Comparison of ENCODE assay signal across 8 cellular contexts in genomic region chr22:35467788-35468187, GRCh38.
DNase-seq lines count a peak whose midpoint lies in the region; ATAC-seq, FAIRE-seq and TF ChIP-seq lines count a peak whose summit lies in the region.

No MANE protein-coding gene starts in this region.

- no peak for TF ChIP-seq RAD21 in H1 (IDR thresholded peaks at IDR 0.05 in 1 of 2, conservative IDR thresholded peaks at IDR 0.05 in 1 of 2; ENCODE audit: low read depth in 2 of 2, low read length in 2 of 2)

- H3K27me3 Mint-ChIP-seq in activated CD4-positive, alpha-beta memory T cell treated with anti-CD3 and anti-CD28 coated beads for 36 hours, result no peaks in the 10 kb centered on the region
- H3K27me3 Mint-ChIP-seq in activated naive CD4-positive, alpha-beta T cell treated with anti-CD3 and anti-CD28 coated beads, Interleukin-2, amount 10 ng/mL, durations not matched to agents 7 days and 5 days, result no peaks in the 10 kb centered on the region

- H3K27me3 ChIP-seq in H1 (replicated peaks in 1 of 4; ENCODE audit: control insufficient read depth in 3 of 4, extremely low read depth in 1 of 4, insufficient read depth in 3 of 4, low read length in 3 of 4) (no peaks in the 10 kb centered on the region), lower lobe of right lung (ENCODE audit: low read depth) (no peaks in the 10 kb centered on the region), testis (no peaks in the 10 kb centered on the region)

- H2BK5ac ChIP-seq in H1 (ENCODE audit: low read depth, low read length), result no peak overlapping the region; the same call in 1 of the 2 replicates

- no peak for TF ChIP-seq EP300 in H1 (IDR thresholded peaks at IDR 0.05; ENCODE audit: borderline replicate concordance in 1 of 2, low read depth in 2 of 2, low read length in 2 of 2)

- POLR2A ChIA-PET in H1 (lab: Charles Lee; ENCODE audit: partially characterized antibody), result interaction anchor here (0.6 kb wide), 1 partner anchor 18 kb away, joined by 3 read pairs; no protein-coding TSS in a partner anchor
- POLR2A ChIA-PET in activated CD4-positive, alpha-beta memory T cell treated with anti-CD3 and anti-CD28 coated beads for 36 hours (lab: Charles Lee), result no interaction called here

- 0 out of 2 replicates have a peak overlapping the region, but pooled peaks have one; percentile 33 for H2BK12ac ChIP-seq in H1 (ENCODE audit: low read depth, low read length)

- H4K91ac ChIP-seq in H1 (replicated peaks; ENCODE audit: insufficient read length, low read length), result peak overlapping the region; percentile 68

- peaks cover 4% of the 10 kb centered on the region for H3K9me3 Mint-ChIP-seq in activated CD4-positive, alpha-beta memory T cell treated with anti-CD3 and anti-CD28 coated beads for 36 hours
- peaks cover 10% of the 10 kb centered on the region for H3K9me3 Mint-ChIP-seq in activated naive CD4-positive, alpha-beta T cell treated with anti-CD3 and anti-CD28 coated beads, Interleukin-2, amount 10 ng/mL, durations not matched to agents 7 days and 5 days

- H4K8ac ChIP-seq in H1 (ENCODE audit: extremely low read depth, insufficient read depth, low read length), result peak overlapping the region; percentile 90; the same call in 1 of the 2 replicates

- H2BK120ac ChIP-seq in H1 (replicated peaks; ENCODE audit: low read depth, low read length), result no peak overlapping the region

- no peaks in the 10 kb centered on the region for H3K79me1 ChIP-seq in H1 (ENCODE audit: low read depth, low read length)

- no peaks in the 10 kb centered on the region for H3K79me2 ChIP-seq in H1 (ENCODE audit: control insufficient read depth in 1 of 2, insufficient read depth in 2 of 2, low read length in 2 of 2)

- TF ChIP-seq CTCF in H1 (IDR thresholded peaks at IDR 0.05; ENCODE audit: control extremely low read depth in 1 of 3, insufficient read depth in 1 of 3, low read depth in 1 of 3, low read length in 3 of 3), result no peak
- TF ChIP-seq CTCF in lower lobe of right lung (IDR thresholded peaks at IDR 0.05), result no peak
- TF ChIP-seq CTCF in testis (IDR thresholded peaks at IDR 0.05), result no peak

- H3K4me1 Mint-ChIP-seq in activated CD4-positive, alpha-beta memory T cell treated with anti-CD3 and anti-CD28 coated beads for 36 hours (ENCODE audit: low read depth), result no peaks in the 10 kb centered on the region
- H3K4me1 Mint-ChIP-seq in activated naive CD4-positive, alpha-beta T cell treated with anti-CD3 and anti-CD28 coated beads, Interleukin-2, amount 10 ng/mL, durations not matched to agents 7 days and 5 days, result no peaks in the 10 kb centered on the region

- H3K4me3 Mint-ChIP-seq in activated CD4-positive, alpha-beta memory T cell treated with anti-CD3 and anti-CD28 coated beads for 36 hours, result no peak overlapping the region
- no peak overlapping the region for H3K4me3 Mint-ChIP-seq in activated naive CD4-positive, alpha-beta T cell treated with anti-CD3 and anti-CD28 coated beads, Interleukin-2, amount 10 ng/mL, durations not matched to agents 7 days and 5 days

- H3K36me3 Mint-ChIP-seq in activated CD4-positive, alpha-beta memory T cell treated with anti-CD3 and anti-CD28 coated beads for 36 hours, result peaks cover 14% of the 10 kb centered on the region
- H3K36me3 Mint-ChIP-seq in activated naive CD4-positive, alpha-beta T cell treated with anti-CD3 and anti-CD28 coated beads, Interleukin-2, amount 10 ng/mL, durations not matched to agents 7 days and 5 days, result peaks cover 10% of the 10 kb centered on the region

- H3K9me3 ChIP-seq in H1 (ENCODE audit: insufficient read depth in 2 of 2, low read depth in 1 of 2, low read length in 1 of 2) (peaks cover 0 to 4% of the 10 kb centered on the region in 2 experiments; a peak in 3 of 4 replicates), lower lobe of right lung (no peaks in the 10 kb centered on the region), testis (no peaks in the 10 kb centered on the region)

- peak; percentile 22 for DNase-seq in NCI-H2029 treated with DMSO at 0.1 percent for 48 hours (lab: John Stamatoyannopoulos, UW)
- no peak for DNase-seq in H1 (ENCODE audit: low read depth in 1 of 2, low spot score in 2 of 2)
- peak; percentile 65 for DNase-seq in lower lobe of right lung
- peak; percentile 84 for DNase-seq in testis
- DNase-seq in D341Med (ENCODE audit: low spot score), result no peak
- no peak for DNase-seq in activated CD4-positive, alpha-beta memory T cell treated with anti-CD3 and anti-CD28 coated beads for 36 hours
- no peak for DNase-seq in NCI-H446 treated with DMSO at 0.1 percent for 48 hours (lab: John Stamatoyannopoulos, UW)
- DNase-seq in activated naive CD4-positive, alpha-beta T cell treated with anti-CD3 and anti-CD28 coated beads, Interleukin-2, amount 10 ng/mL, durations not matched to agents 7 days and 5 days, result no peak

- no peak overlapping the region for H3K14ac ChIP-seq in H1 (ENCODE audit: insufficient read length)

- H3K4me1 ChIP-seq in H1 (replicated peaks in 1 of 4; ENCODE audit: control insufficient read depth in 3 of 4, insufficient read depth in 4 of 4, low read length in 3 of 4), result peaks cover 0 to 7% (median 4%) of the 10 kb centered on the region in 4 experiments; a peak in 3 of 7 replicates
- H3K4me1 ChIP-seq in lower lobe of right lung, result peaks cover 17% of the 10 kb centered on the region
- H3K4me1 ChIP-seq in testis, result peaks cover 13% of the 10 kb centered on the region

- H4K5ac ChIP-seq in H1 (ENCODE audit: insufficient read length, low read depth, low read length), result peak overlapping the region; percentile 2

- H4K20me1 ChIP-seq in H1 (replicated peaks in 1 of 2; ENCODE audit: control insufficient read depth in 1 of 2, insufficient read depth in 2 of 2, low read length in 2 of 2), result peaks cover 0 to 4% of the 10 kb centered on the region in 2 experiments

- 85% methylated on average over 7 of the region's 8 CpGs; no CpG with 5 or more reads in 1 of the 2 experiments for WGBS in H1 (ENCODE audit: extremely low coverage in 1 of 2, insufficient coverage in 1 of 2, insufficient read length in 1 of 2, insufficient replicate concordance in 2 of 2, low coverage in 1 of 2, low lambda C conversion rate in 2 of 2, missing lambda C conversion rate in 1 of 2), 2 experiments
- WGBS in testis, 2 donors, result 24 to 45% methylated on average over 6 to 8 of the region's 8 CpGs

- intact Hi-C loops in lower lobe of right lung (cut with DNase I) (no loop called here), testis (cut with DNase I; ENCODE audit: low total_unique reads) (no loop called here)
- intact Hi-C loops in activated CD4-positive, alpha-beta memory T cell treated with anti-CD3 and anti-CD28 coated beads for 36 hours (cut with micrococcal nuclease), result no loop called here

- no peak for FAIRE-seq in H1 (lab: Jason Lieb, UNC)

- H3K4me2 ChIP-seq in H1 (ENCODE audit: insufficient read depth in 1 of 2, low read depth in 2 of 2, low read length in 2 of 2), result no peak overlapping the region

- H3K18ac ChIP-seq in H1 (ENCODE audit: extremely low read depth, low read length), result peak overlapping the region; percentile 83

- peak; percentile 81 to 85 for ATAC-seq in lower lobe of right lung

- H3K27ac Mint-ChIP-seq in activated CD4-positive, alpha-beta memory T cell treated with anti-CD3 and anti-CD28 coated beads for 36 hours, result no peak overlapping the region
- no peak overlapping the region for H3K27ac Mint-ChIP-seq in activated naive CD4-positive, alpha-beta T cell treated with anti-CD3 and anti-CD28 coated beads, Interleukin-2, amount 10 ng/mL, durations not matched to agents 7 days and 5 days

- peak overlapping the region; percentile 14 for H3K4ac ChIP-seq in H1 (replicated peaks; ENCODE audit: insufficient read length, low read depth, low read length)

- H3K4me3 ChIP-seq in H1 (ENCODE audit: extremely low read depth in 1 of 4, insufficient read depth in 2 of 4, low read depth in 3 of 4, low read length in 4 of 4) (no peak overlapping the region), lower lobe of right lung (no peak overlapping the region), testis (no peak overlapping the region)

- H2AFZ ChIP-seq in H1 (ENCODE audit: low read length), result no peak overlapping the region

- peaks cover 7% of the 10 kb centered on the region; the same call in 1 of the 2 replicates for H3K23me2 ChIP-seq in H1 (ENCODE audit: low read depth, low read length)

- CTCF ChIA-PET in H1 (lab: Charles Lee; ENCODE audit: partially characterized antibody), result interaction anchor here (1.1 kb wide), 1 partner anchor 115 kb away, joined by 5 read pairs; no protein-coding TSS in a partner anchor
- CTCF ChIA-PET in activated CD4-positive, alpha-beta memory T cell treated with anti-CD3 and anti-CD28 coated beads for 36 hours (lab: Charles Lee), result no interaction called here
- CTCF ChIA-PET in activated naive CD4-positive, alpha-beta T cell treated with anti-CD3 and anti-CD28 coated beads, Interleukin-2, amount 10 ng/mL, durations not matched to agents 7 days and 5 days (lab: Charles Lee), result no interaction called here

- H2BK20ac ChIP-seq in H1 (ENCODE audit: low read length), result no peak overlapping the region

- peak overlapping the region in 1 of 4 experiments; percentile 37; a peak in 2 of 7 replicates for H3K9ac ChIP-seq in H1 (replicated peaks in 1 of 4; ENCODE audit: extremely low read depth in 1 of 4, low read depth in 3 of 4, low read length in 3 of 4)

- no peak overlapping the region for H3K56ac ChIP-seq in H1 (replicated peaks; ENCODE audit: insufficient read length, low read depth, low read length)

- no peak overlapping the region for H3K23ac ChIP-seq in H1 (ENCODE audit: insufficient read length)

- TF ChIP-seq POLR2A in H1 (IDR thresholded peaks at IDR 0.05; ENCODE audit: control extremely low read depth in 1 of 2, low read depth in 2 of 2, low read length in 2 of 2), result no peak
- no peak for TF ChIP-seq POLR2A in testis (IDR thresholded peaks at IDR 0.05)

- no peaks in the 10 kb centered on the region for H3K36me3 ChIP-seq in H1 (ENCODE audit: control insufficient read depth in 2 of 4, insufficient read depth in 4 of 4, low read length in 3 of 4)
- H3K36me3 ChIP-seq in lower lobe of right lung, result no peaks in the 10 kb centered on the region
- H3K36me3 ChIP-seq in testis (ENCODE audit: low read depth, missing control alignments), result no peaks in the 10 kb centered on the region

- H2BK15ac ChIP-seq in H1 (ENCODE audit: low read length), result peak overlapping the region; percentile 61; the same call in 1 of the 2 replicates

- H2AK5ac ChIP-seq in H1 (ENCODE audit: low read depth, low read length), result no peak overlapping the region; the same call in 1 of the 2 replicates

- H3K27ac ChIP-seq in H1 (ENCODE audit: low read depth, low read length) (no peak overlapping the region), lower lobe of right lung (peak overlapping the region; percentile 82), testis (peak overlapping the region; percentile 27 to 81)

TF ChIP-seq in H1, 55 proteins besides CTCF, POLR2A, EP300 and RAD21:
- TF ChIP-seq CTBP2 (IDR thresholded peaks at IDR 0.05; ENCODE audit: borderline replicate concordance, insufficient read depth, insufficient read length, low read length), result peak; percentile 39
- no peak for TF ChIP-seq SUZ12 (IDR thresholded peaks at IDR 0.05; ENCODE audit: low read length)
- TF ChIP-seq KDM1A (IDR thresholded peaks at IDR 0.05; ENCODE audit: borderline replicate concordance, low read length), result peak; percentile 17; the same call in 1 of the 2 replicates

Comparison
In these comparisons a context has a peak if more than half of its experiments do, and no peak if none do; other contexts are left out.
1. DNase-seq: peak in NCI-H2029 treated with DMSO at 0.1 percent for 48 hours (single experiment), lower lobe of right lung (single experiment) and testis (single experiment); none in H1 (0 of 2), D341Med (single experiment), activated CD4-positive, alpha-beta memory T cell treated with anti-CD3 and anti-CD28 coated beads for 36 hours (single experiment), NCI-H446 treated with DMSO at 0.1 percent for 48 hours (single experiment) and activated naive CD4-positive, alpha-beta T cell treated with anti-CD3 and anti-CD28 coated beads, Interleukin-2, amount 10 ng/mL, durations not matched to agents 7 days and 5 days (single experiment).